18 cellular contexts compared by ENCODE assay signal in the genomic region with DNA sequence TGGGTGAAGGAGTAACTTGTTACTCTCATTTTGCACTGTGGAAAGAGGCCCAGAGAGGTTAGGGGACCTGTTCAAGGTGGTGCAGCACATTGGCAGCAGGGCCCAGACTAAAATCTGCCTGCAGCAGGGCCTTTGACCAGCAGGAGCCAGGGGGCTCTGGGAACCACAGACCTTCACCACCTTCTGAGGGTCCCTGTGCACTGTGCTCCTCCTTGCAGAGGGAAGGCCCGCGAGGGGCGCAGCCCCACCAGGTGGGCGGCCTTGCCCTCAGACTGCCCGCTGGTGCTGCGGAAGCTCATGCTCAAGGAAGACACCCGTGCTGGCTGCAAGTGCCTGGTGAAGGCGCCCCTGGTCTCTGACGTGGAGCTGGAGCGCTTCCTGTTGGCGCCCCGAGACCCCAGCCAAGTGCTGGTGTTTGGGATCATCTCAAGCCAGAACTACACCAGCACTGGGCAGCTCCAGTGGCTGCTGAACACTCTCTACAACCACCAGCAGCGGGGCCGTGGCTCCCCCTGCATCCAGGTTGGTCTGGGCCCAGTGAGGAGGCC.
DNase-seq lines count a peak whose midpoint lies in the region; ATAC-seq and TF ChIP-seq lines count a peak whose summit lies in the region.
"Had no signal": no experiment of that assay in that cellular context is flagged by ENCODE, and none has a peak within 500 bp of the region (broad histone marks: within the 10 kb centered on the region; RNA-seq: fewer than 3 reads in every experiment).

No MANE protein-coding gene starts in this region.

- peak; percentile 28 for ATAC-seq in upper lobe of right lung
- ATAC-seq: GM12878 had no signal

- H2AFZ ChIP-seq in neuronal stem cell (ENCODE audit: low read length): no peak overlapping the region

- peaks cover 2% of the 10 kb centered on the region for H3K9me3 Mint-ChIP-seq in endodermal cell

- no peak overlapping the region for H2BK12ac ChIP-seq in neuronal stem cell (ENCODE audit: low read length)

- H3K79me1 ChIP-seq in neuronal stem cell (ENCODE audit: low read depth, low read length): no peaks in the 10 kb centered on the region

- no peak overlapping the region for H4K91ac ChIP-seq in neuronal stem cell (ENCODE audit: low read depth, low read length, poor library complexity)

- H3K4me1 Mint-ChIP-seq in endodermal cell: no peaks in the 10 kb centered on the region
- H3K4me1 Mint-ChIP-seq: CD8-positive, alpha-beta memory T cell had no signal

- H3K27ac Mint-ChIP-seq in endodermal cell: no peak overlapping the region
- H3K27ac Mint-ChIP-seq: CD4-positive, CD25-positive, alpha-beta regulatory T cell; CD8-positive, alpha-beta memory T cell had no signal

- H3K36me3 Mint-ChIP-seq in endodermal cell (ENCODE audit: low read depth): no peaks in the 10 kb centered on the region
- H3K36me3 Mint-ChIP-seq: CD4-positive, CD25-positive, alpha-beta regulatory T cell; CD8-positive, alpha-beta memory T cell had no signal

- H3K4me3 ChIP-seq in endodermal cell (ENCODE audit: low read length) (no peak overlapping the region), neuronal stem cell (ENCODE audit: low read length in 2 of 2) (no peak overlapping the region), upper lobe of right lung (no peak overlapping the region)
- H3K4me3 ChIP-seq in effector memory CD4-positive, alpha-beta T cell (ENCODE audit: insufficient read depth, low read depth, low read length, poor library complexity, severe bottlenecking): no peak overlapping the region
- H3K4me3 ChIP-seq: GM12878 had no signal

- H3K27me3 Mint-ChIP-seq in endodermal cell (ENCODE audit: insufficient read depth): peaks cover 3% of the 10 kb centered on the region

- CTCF ChIA-PET in HEK293T (lab: Yijun Ruan, JAX): interaction anchor here (1.2 kb wide), 1 partner anchor 24 kb away, joined by 3 read pairs; no protein-coding TSS in a partner anchor

- H3K9me3 ChIP-seq in endodermal cell (ENCODE audit: control insufficient read depth, low read length) (no peaks in the 10 kb centered on the region), neuronal stem cell (replicated peaks in 1 of 2; ENCODE audit: control insufficient read depth in 2 of 2, insufficient read depth in 1 of 2, low read depth in 1 of 2, low read length in 2 of 2) (no peaks in the 10 kb centered on the region), upper lobe of right lung (no peaks in the 10 kb centered on the region)
- H3K9me3 ChIP-seq in effector memory CD4-positive, alpha-beta T cell (ENCODE audit: control insufficient read depth, low read length): no peaks in the 10 kb centered on the region
- H3K9me3 ChIP-seq: BE2C had no signal

- H3K4ac ChIP-seq in neuronal stem cell (ENCODE audit: low read length): no peak overlapping the region

- H2AK5ac ChIP-seq in neuronal stem cell (ENCODE audit: low read depth, low read length): peak overlapping the region; percentile 45

- 92 to 94% methylated on average over 9 to 14 of the region's 14 CpGs for WGBS in endodermal cell (ENCODE audit: insufficient coverage in 1 of 2, insufficient read length in 1 of 2), 2 experiments
- no CpG with 5 or more reads among the region's 14 CpGs for WGBS in neuronal stem cell (ENCODE audit: extremely low coverage in 2 of 2, insufficient read length in 2 of 2, insufficient replicate concordance in 1 of 2), 2 donors

- H3K23ac ChIP-seq in neuronal stem cell (ENCODE audit: low read depth, low read length, poor library complexity): peak overlapping the region; percentile 6

- H3K36me3 ChIP-seq in endodermal cell (ENCODE audit: control insufficient read depth, insufficient read depth, low read length) (no peaks in the 10 kb centered on the region), neuronal stem cell (replicated peaks in 1 of 2; ENCODE audit: control insufficient read depth in 2 of 2, insufficient read depth in 2 of 2, low read length in 2 of 2) (no peaks in the 10 kb centered on the region), upper lobe of right lung (no peaks in the 10 kb centered on the region)
- no peaks in the 10 kb centered on the region for H3K36me3 ChIP-seq in effector memory CD4-positive, alpha-beta T cell (ENCODE audit: control insufficient read depth, insufficient read depth, low read length)
- H3K36me3 ChIP-seq: BE2C had no signal

- POLR2A ChIA-PET in HEK293T (lab: Yijun Ruan, JAX): no interaction called here

- H3K4me2 ChIP-seq in neuronal stem cell (ENCODE audit: insufficient read depth, low read length, poor library complexity, severe bottlenecking): no peak overlapping the region

- no peak overlapping the region for H3K4me3 Mint-ChIP-seq in endodermal cell
- H3K4me3 Mint-ChIP-seq: CD4-positive, CD25-positive, alpha-beta regulatory T cell; CD8-positive, alpha-beta memory T cell had no signal

- peak overlapping the region; percentile 83 for H3K18ac ChIP-seq in neuronal stem cell (ENCODE audit: low read length)

- H2BK5ac ChIP-seq in neuronal stem cell (ENCODE audit: low read length): no peak overlapping the region

- TF ChIP-seq CTCF in endodermal cell (conservative IDR thresholded peaks at IDR 0.05) (no peak), upper lobe of right lung (IDR thresholded peaks at IDR 0.05) (no peak)

- DNase-seq in HEK293T (ENCODE audit: extremely low spot score) (peak; percentile 3), endodermal cell (peak; percentile 45), neuronal stem cell (ENCODE audit: low spot score) (no peak), upper lobe of right lung (no peak), hepatic stellate cell (ENCODE audit: low spot score) (no peak)
- DNase-seq in effector memory CD4-positive, alpha-beta T cell: no peak
- DNase-seq in stimulated activated CD4-positive, alpha-beta T cell treated with anti-CD3 and anti-CD28 coated beads, Interleukin-1b, Interleukin-23, amount 100 ng/mL, for 48 hours: no peak
- DNase-seq: ACHN; BE2C; C1 segment of cervical spinal cord; CD4-positive, CD25-positive, alpha-beta regulatory T cell; CD8-positive, alpha-beta memory T cell; COR-L47; DMS 273 treated with DMSO at 0.1 percent for 48 hours; DMS53; DND-41; EL had no signal

- H3K27ac ChIP-seq in endodermal cell (ENCODE audit: low read depth, low read length) (no peak overlapping the region), neuronal stem cell (replicated peaks; ENCODE audit: low read length) (no peak overlapping the region), upper lobe of right lung (no peak overlapping the region)
- no peak overlapping the region for H3K27ac ChIP-seq in effector memory CD4-positive, alpha-beta T cell (ENCODE audit: insufficient read depth, low read length, poor library complexity, severe bottlenecking)

- H3K4me1 ChIP-seq in endodermal cell (ENCODE audit: control insufficient read depth, insufficient read depth, low read length): no peaks in the 10 kb centered on the region
- peaks cover 0 to 2% of the 10 kb centered on the region in 2 donors for H3K4me1 ChIP-seq in neuronal stem cell (ENCODE audit: control insufficient read depth in 2 of 2, insufficient read depth in 1 of 2, low read depth in 1 of 2, low read length in 2 of 2)
- H3K4me1 ChIP-seq in upper lobe of right lung: no peaks in the 10 kb centered on the region
- no peaks in the 10 kb centered on the region for H3K4me1 ChIP-seq in effector memory CD4-positive, alpha-beta T cell (ENCODE audit: control insufficient read depth, insufficient read depth, low read length, poor library complexity, severe bottlenecking)
- H3K4me1 ChIP-seq: BE2C had no signal

- H3K27me3 ChIP-seq in endodermal cell (ENCODE audit: control insufficient read depth, insufficient read depth, low read length, poor library complexity, severe bottlenecking) (no peaks in the 10 kb centered on the region), neuronal stem cell (ENCODE audit: control insufficient read depth in 3 of 3, insufficient read depth in 3 of 3, low read depth in 1 of 3, low read length in 3 of 3) (peaks cover 0 to 13% (median 0%) of the 10 kb centered on the region in 3 experiments), upper lobe of right lung (no peaks in the 10 kb centered on the region)
- no peaks in the 10 kb centered on the region for H3K27me3 ChIP-seq in effector memory CD4-positive, alpha-beta T cell (replicated peaks; ENCODE audit: control insufficient read depth, insufficient read depth, low read length, poor library complexity, severe bottlenecking)
- H3K27me3 ChIP-seq: BE2C had no signal

- intact Hi-C loops in upper lobe of right lung (cut with DNase I): no loop called here

- H3K9ac ChIP-seq in endodermal cell (ENCODE audit: extremely low read depth, low read length, poor library complexity, severe bottlenecking) (no peak overlapping the region), neuronal stem cell (ENCODE audit: low read depth, low read length, poor library complexity) (no peak overlapping the region)

- H3K14ac ChIP-seq in neuronal stem cell (ENCODE audit: low read length): peak overlapping the region; percentile 60

- H2BK120ac ChIP-seq in neuronal stem cell (ENCODE audit: low read depth, low read length): no peak overlapping the region

- no peak overlapping the region for H4K8ac ChIP-seq in neuronal stem cell (ENCODE audit: low read depth, low read length)

- H2BK15ac ChIP-seq in neuronal stem cell (ENCODE audit: low read length): no peak overlapping the region

TF ChIP-seq in HEK293T, 16 proteins besides CTCF, POLR2A, EP300 and RAD21:
- no peak for TF ChIP-seq ZNF384 (IDR thresholded peaks at IDR 0.05)
- TF ChIP-seq SUZ12 (IDR thresholded peaks at IDR 0.05): no peak
- no peak for TF ChIP-seq FOXK2 (IDR thresholded peaks at IDR 0.05)
- TF ChIP-seq TARDBP (IDR thresholded peaks at IDR 0.05): no peak
- TF ChIP-seq FOXA1 (IDR thresholded peaks at IDR 0.05): no peak
- no peak for TF ChIP-seq SP1 (IDR thresholded peaks at IDR 0.05)
- TF ChIP-seq L3MBTL2 (conservative IDR thresholded peaks at IDR 0.05): no peak
- TF ChIP-seq LEF1 (IDR thresholded peaks at IDR 0.05; ENCODE audit: borderline replicate concordance): no peak
- TF ChIP-seq, protein P1, sequence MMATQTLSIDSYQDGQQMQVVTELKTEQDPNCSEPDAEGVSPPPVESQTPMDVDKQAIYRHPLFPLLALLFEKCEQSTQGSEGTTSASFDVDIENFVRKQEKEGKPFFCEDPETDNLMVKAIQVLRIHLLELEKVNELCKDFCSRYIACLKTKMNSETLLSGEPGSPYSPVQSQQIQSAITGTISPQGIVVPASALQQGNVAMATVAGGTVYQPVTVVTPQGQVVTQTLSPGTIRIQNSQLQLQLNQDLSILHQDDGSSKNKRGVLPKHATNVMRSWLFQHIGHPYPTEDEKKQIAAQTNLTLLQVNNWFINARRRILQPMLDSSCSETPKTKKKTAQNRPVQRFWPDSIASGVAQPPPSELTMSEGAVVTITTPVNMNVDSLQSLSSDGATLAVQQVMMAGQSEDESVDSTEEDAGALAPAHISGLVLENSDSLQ (IDR thresholded peaks at IDR 0.05): no peak
- no peak for TF ChIP-seq FOXM1 (IDR thresholded peaks at IDR 0.05; ENCODE audit: borderline replicate concordance)
- TF ChIP-seq CTBP1 (IDR thresholded peaks at IDR 0.05; ENCODE audit: borderline replicate concordance): no peak
- TF ChIP-seq NFRKB (IDR thresholded peaks at IDR 0.05): no peak

Comparison
In these comparisons a context has a peak if more than half of its experiments do, and no peak if none do; other contexts are left out.
1. DNase-seq: peak in HEK293T (single experiment) and endodermal cell (single experiment); none in neuronal stem cell (single experiment), upper lobe of right lung (single experiment), effector memory CD4-positive, alpha-beta T cell (0 of 3), hepatic stellate cell (single experiment) and stimulated activated CD4-positive, alpha-beta T cell treated with anti-CD3 and anti-CD28 coated beads, Interleukin-1b, Interleukin-23, amount 100 ng/mL, for 48 hours (single experiment).